30 cellular contexts compared by ENCODE assay signal in the genomic region with DNA sequence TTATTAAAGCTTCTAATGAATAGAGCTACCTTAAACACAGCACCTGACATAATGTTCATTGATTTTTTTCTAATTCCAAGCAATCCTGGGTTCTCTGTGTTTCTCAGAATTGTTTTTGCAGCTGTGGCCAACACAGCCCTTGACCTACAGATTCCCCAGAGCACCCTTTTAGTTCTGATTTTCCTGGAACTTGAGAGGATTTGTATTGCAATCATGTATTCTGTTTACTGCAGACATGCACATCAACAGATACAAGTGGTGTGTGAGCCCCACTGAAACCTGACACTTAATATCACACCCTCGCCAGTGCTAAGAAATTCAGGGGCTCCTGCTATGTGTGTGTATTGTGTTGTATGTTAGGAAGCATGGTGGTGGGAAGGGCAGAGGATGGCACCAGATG.
"Had no signal": no experiment of that assay in that cellular context is flagged by ENCODE, and none has a peak within 500 bp of the region (broad histone marks: within the 10 kb centered on the region; RNA-seq: fewer than 3 reads in every experiment).

No MANE protein-coding gene starts in this region.

- H3K4me3 ChIP-seq: adrenal gland, body of pancreas, breast epithelium had no signal

- H3K4me1 ChIP-seq: adrenal gland, breast epithelium had no signal

- H3K9me3 ChIP-seq: adrenal gland, body of pancreas, breast epithelium had no signal

- H3K27ac ChIP-seq: adrenal gland, body of pancreas, brain microvascular endothelial cell, breast epithelium, WERI-Rb-1 had no signal

- DNase-seq: activated CD4-positive, alpha-beta memory T cell treated with anti-CD3 and anti-CD28 coated beads, Interleukin-2, amount 10 ng/mL, durations not matched to agents 7 days and 5 days; activated CD4-positive, alpha-beta T cell treated with anti-CD3 and anti-CD28 coated beads for 1 hour; activated CD4-positive, alpha-beta T cell treated with anti-CD3 and anti-CD28 coated beads for 36 hours; activated CD4-positive, alpha-beta T cell treated with anti-CD3 and anti-CD28 coated beads for 48 hours; activated CD4-positive, alpha-beta T cell treated with anti-CD3 and anti-CD28 coated beads, Interleukin-2, amount 10 ng/mL, durations not matched to agents 7 days and 5 days; activated CD4-positive, alpha-beta T cell treated with anti-CD3 and anti-CD28 coated beads, Interleukin-2, amount 50 U/mL, for 48 hours; activated CD4-positive, CD25-positive, alpha-beta regulatory T cell; activated CD8-positive, alpha-beta memory T cell treated with anti-CD3 and anti-CD28 coated beads for 24 hours; activated CD8-positive, alpha-beta memory T cell treated with anti-CD3 and anti-CD28 coated beads, Interleukin-2, amount 10 ng/mL, durations not matched to agents 7 days and 5 days; activated CD8-positive, alpha-beta memory T cell treated with anti-CD3 and anti-CD28 coated beads, Interleukin-2, amount 50 U/mL, for 48 hours; activated CD8-positive, alpha-beta T cell treated with anti-CD3 and anti-CD28 coated beads, Interleukin-2, amount 10 ng/mL, durations not matched to agents 7 days and 5 days; activated effector memory CD4-positive, alpha-beta T cell treated with anti-CD3 and anti-CD28 coated beads, Interleukin-2, amount 50 U/mL, for 16 hours; activated gamma-delta T cell treated with Interleukin-2 at 50 U/mL for 16 hours; activated naive CD4-positive, alpha-beta T cell; activated naive CD4-positive, alpha-beta T cell treated with anti-CD3 and anti-CD28 coated beads for 36 hours; activated naive CD4-positive, alpha-beta T cell treated with anti-CD3 and anti-CD28 coated beads, Interleukin-2, amount 50 U/mL, for 16 hours; activated naive CD8-positive, alpha-beta T cell treated with anti-CD3 and anti-CD28 coated beads for 36 hours; activated T-cell treated with anti-CD3 and anti-CD28 coated beads, Interleukin-2, amount 50 U/mL, for 24 hours; activated T-cell treated with anti-CD3 and anti-CD28 coated beads, Interleukin-2, amount 50 U/mL, for 72 hours; adrenal gland; amniotic stem cell; aorta; body of pancreas; brain microvascular endothelial cell; central memory CD4-positive, alpha-beta T cell; T-helper 1 cell; T-helper 2 cell; T-helper 9 cell; WERI-Rb-1 had no signal

- H3K27me3 ChIP-seq: adrenal gland, body of pancreas, brain microvascular endothelial cell, breast epithelium had no signal

- H3K36me3 ChIP-seq: adrenal gland, brain microvascular endothelial cell, breast epithelium, WERI-Rb-1 had no signal
